In the genomic region with DNA sequence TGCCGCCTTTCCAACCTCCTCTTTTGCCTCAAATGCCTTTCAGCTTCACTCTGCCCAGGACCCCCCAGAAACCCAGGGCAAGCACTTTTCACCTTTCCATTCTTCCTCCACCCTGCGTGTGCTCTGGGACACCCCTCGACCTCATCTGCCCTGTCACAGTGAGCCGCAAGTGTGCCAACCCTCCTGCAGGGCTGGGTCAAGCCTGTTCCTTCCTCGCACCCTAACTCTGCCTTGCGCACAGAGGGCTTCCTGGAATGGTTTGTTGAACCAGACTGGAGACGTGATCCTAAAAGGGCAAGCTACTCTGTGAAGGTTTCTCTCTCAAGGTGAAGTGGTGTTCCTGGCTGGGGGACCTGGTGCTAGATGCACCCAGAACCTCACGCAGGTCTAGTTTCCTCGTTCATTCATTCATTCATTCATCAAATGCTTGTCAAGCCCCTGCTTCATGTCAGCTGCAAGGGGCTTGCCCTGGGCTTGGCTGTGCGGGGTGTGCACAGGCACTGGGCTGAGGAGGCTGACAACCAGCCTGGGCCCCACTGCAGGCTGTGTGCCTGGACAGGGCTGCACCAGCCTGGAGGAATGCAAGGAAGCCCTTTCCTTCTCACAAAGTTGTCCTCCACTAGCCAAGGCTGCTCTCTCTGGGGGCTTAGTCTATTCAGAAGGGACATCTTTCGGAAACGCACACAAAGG, we compare ENCODE assay signal across 18 cellular contexts.
"Had no signal": no experiment of that assay in that cellular context is flagged by ENCODE, and none has a peak within 500 bp of the region (broad histone marks: within the 10 kb centered on the region; RNA-seq: fewer than 3 reads in every experiment).

No MANE protein-coding gene starts in this region.

- H3K9me3 Mint-ChIP-seq: immature natural killer cell, natural killer cell, neural progenitor cell had no signal

- H3K4me1 ChIP-seq: prostate gland had no signal

- DNase-seq: central memory CD4-positive, alpha-beta T cell; cortex of kidney; dorsolateral prefrontal cortex; effector CD8-positive, alpha-beta T cell; foreskin melanocyte; immature natural killer cell; natural killer cell; occipital lobe; retina; sigmoid colon; stimulated activated CD4-positive, alpha-beta T cell treated with anti-CD3 and anti-CD28 coated beads, Interleukin-2, amount 100 ng/mL, for 24 hours; stimulated activated CD4-positive, alpha-beta T cell treated with anti-CD3 and anti-CD28 coated beads, Interleukin-4, amount 100 ng/mL, for 4 hours; stimulated activated naive CD4-positive, alpha-beta T cell; trophoblast cell had no signal

- H3K9ac ChIP-seq: neural progenitor cell, parathyroid adenoma had no signal

- H3K4me2 ChIP-seq: neural progenitor cell had no signal

- H3K36me3 Mint-ChIP-seq: immature natural killer cell, natural killer cell had no signal

- ATAC-seq: natural killer cell had no signal

- H2AFZ ChIP-seq: neural progenitor cell, parathyroid adenoma had no signal

- H3K4me3 Mint-ChIP-seq: immature natural killer cell, natural killer cell, neural progenitor cell had no signal

- H3K27me3 ChIP-seq: dorsolateral prefrontal cortex, neural progenitor cell, sigmoid colon had no signal

- H3K4me1 Mint-ChIP-seq: immature natural killer cell, natural killer cell had no signal

- H3K9me3 ChIP-seq: prostate gland, sigmoid colon had no signal

- H3K27ac Mint-ChIP-seq: immature natural killer cell, natural killer cell, neural progenitor cell had no signal

- H3K36me3 ChIP-seq: neural progenitor cell, prostate gland had no signal

- H3K4me3 ChIP-seq: dorsolateral prefrontal cortex, neural progenitor cell, prostate gland, sigmoid colon, skin epidermis had no signal

- H3K27ac ChIP-seq: neural progenitor cell, parathyroid adenoma, prostate gland, sigmoid colon, skin epidermis had no signal
